Comparison of ENCODE assay signal across 8 cellular contexts in genomic region chr1:12658531-12659453, GRCh38. TPM values are rescaled to one million over a fixed set of nuclear protein-coding genes. Genes with fewer than 3 reads are reported as not detected.
DNase-seq lines count a peak whose midpoint lies in the region; ATAC-seq and TF ChIP-seq lines count a peak whose summit lies in the region.

No MANE protein-coding gene starts in this region.

- POLR2A ChIA-PET in CD8-positive, alpha-beta memory T cell (lab: Charles Lee), result no interaction called here
- POLR2A ChIA-PET in activated CD4-positive, alpha-beta memory T cell treated with anti-CD3 and anti-CD28 coated beads for 36 hours (lab: Charles Lee), result interaction anchor here (0.7 to 1.1 kb wide), 2 partner anchors 40 to 347 kb away, joined by 3 read pairs; no protein-coding TSS in a partner anchor

- peak overlapping the region in 1 of 7 donors; percentile 26 for H3K4me3 Mint-ChIP-seq in CD8-positive, alpha-beta memory T cell
- H3K4me3 Mint-ChIP-seq in activated CD4-positive, alpha-beta memory T cell treated with anti-CD3 and anti-CD28 coated beads for 36 hours, result no peak overlapping the region

- H3K4me3 ChIP-seq in CD8-positive, alpha-beta memory T cell (ENCODE audit: low read length), result no peak overlapping the region
- no peak overlapping the region for H3K4me3 ChIP-seq in lung

- peaks cover 5 to 9% of the 10 kb centered on the region in 2 donors for H3K27me3 Mint-ChIP-seq in CD8-positive, alpha-beta memory T cell
- H3K27me3 Mint-ChIP-seq in activated CD4-positive, alpha-beta memory T cell treated with anti-CD3 and anti-CD28 coated beads for 36 hours, result peaks cover 3% of the 10 kb centered on the region

- no peaks in the 10 kb centered on the region for H3K36me3 Mint-ChIP-seq in CD8-positive, alpha-beta memory T cell
- no peaks in the 10 kb centered on the region for H3K36me3 Mint-ChIP-seq in activated CD4-positive, alpha-beta memory T cell treated with anti-CD3 and anti-CD28 coated beads for 36 hours

- intact Hi-C loops in activated CD4-positive, alpha-beta memory T cell treated with anti-CD3 and anti-CD28 coated beads for 36 hours (cut with micrococcal nuclease), result loop anchor here (1.0 to 2.0 kb wide), 3 partner anchors 38 to 383 kb away; no protein-coding TSS in a partner anchor

- H3K4me1 ChIP-seq in CD8-positive, alpha-beta memory T cell (ENCODE audit: insufficient read depth, low read length), result peaks cover 5% of the 10 kb centered on the region
- no peaks in the 10 kb centered on the region for H3K4me1 ChIP-seq in lung (ENCODE audit: control insufficient read depth in 2 of 2, insufficient read depth in 2 of 2, low read length in 2 of 2)

- peak; percentile 67 for ATAC-seq in HG02970 (IDR thresholded peaks at IDR 0.05; ENCODE audit: low FRiP score, unreplicated experiment)
- no peak for ATAC-seq in lung (ENCODE audit: insufficient read depth, low FRiP score)
- ATAC-seq in HG02870 (IDR thresholded peaks at IDR 0.05; ENCODE audit: unreplicated experiment), result no peak

- CTCF ChIA-PET in CD8-positive, alpha-beta memory T cell (lab: Charles Lee), result interaction anchor here (0.7 to 4.3 kb wide), 36 partner anchors 9 to 539 kb away, joined by 3 to 22 read pairs (median 4); partner anchors contain the start of genes AADACL4 and DHRS3
- CTCF ChIA-PET in activated CD4-positive, alpha-beta memory T cell treated with anti-CD3 and anti-CD28 coated beads for 36 hours (lab: Charles Lee), result interaction anchor here (0.6 to 4.7 kb wide), 57 partner anchors 9 to 590 kb away, joined by 3 to 118 read pairs (median 4); partner anchors contain the start of gene DHRS3

- H3K36me3 ChIP-seq in CD8-positive, alpha-beta memory T cell (ENCODE audit: insufficient read depth, low read length), result no peaks in the 10 kb centered on the region
- H3K36me3 ChIP-seq in lung (ENCODE audit: control insufficient read depth in 2 of 2, insufficient read depth in 2 of 2, low read length in 2 of 2), result no peaks in the 10 kb centered on the region

- 46 to 51% methylated on average over 23 of the region's 23 CpGs for whole genome bisulfite sequencing in lung, 2 donors

- TF ChIP-seq CTCF in lung (IDR thresholded peaks at IDR 0.05; ENCODE audit: control extremely low read depth, extremely low read depth), result peak; percentile 89

- H3K27me3 ChIP-seq in CD8-positive, alpha-beta memory T cell (ENCODE audit: insufficient read depth, low read length, poor library complexity, severe bottlenecking), result no peaks in the 10 kb centered on the region
- no peaks in the 10 kb centered on the region for H3K27me3 ChIP-seq in lung (ENCODE audit: control insufficient read depth, insufficient read depth)

- peaks cover 0 to 3% (median 0%) of the 10 kb centered on the region in 5 donors for H3K9me3 Mint-ChIP-seq in CD8-positive, alpha-beta memory T cell
- peaks cover 2% of the 10 kb centered on the region for H3K9me3 Mint-ChIP-seq in activated CD4-positive, alpha-beta memory T cell treated with anti-CD3 and anti-CD28 coated beads for 36 hours

- H3K27ac ChIP-seq in CD8-positive, alpha-beta memory T cell (ENCODE audit: low read depth, low read length), result no peak overlapping the region
- no peak overlapping the region for H3K27ac ChIP-seq in lung (ENCODE audit: low read depth in 1 of 2, low read length in 1 of 2)

- peak; percentile 55 to 81 (median 61) for DNase-seq in CD8-positive, alpha-beta memory T cell
- peak; percentile 50 for DNase-seq in NCI-H774 (lab: John Stamatoyannopoulos, UW)
- DNase-seq in activated CD4-positive, alpha-beta memory T cell treated with anti-CD3 and anti-CD28 coated beads for 36 hours, result peak; percentile 78
- DNase-seq in ecto neural progenitor cell (ENCODE audit: low spot score), result peak; percentile 78
- DNase-seq in lung (ENCODE audit: low spot score), result peak; percentile 78
- peak; percentile 26 for DNase-seq in stimulated activated CD8-positive, alpha-beta memory T cell treated with anti-CD3 and anti-CD28 coated beads, Interleukin-12 subunit alpha, Interleukin-12 subunit beta, amount 100 ng/mL, for 4 hours (ENCODE audit: low read depth)

- H3K9me3 ChIP-seq in CD8-positive, alpha-beta memory T cell (ENCODE audit: low read length), result no peaks in the 10 kb centered on the region
- H3K9me3 ChIP-seq in lung (ENCODE audit: control insufficient read depth in 2 of 2, insufficient read depth in 1 of 2, low read length in 1 of 2), result peaks cover 0 to 5% of the 10 kb centered on the region in 2 donors

- H3K27ac Mint-ChIP-seq in CD8-positive, alpha-beta memory T cell, result peak overlapping the region in 1 of 8 donors; percentile 68
- no peak overlapping the region for H3K27ac Mint-ChIP-seq in activated CD4-positive, alpha-beta memory T cell treated with anti-CD3 and anti-CD28 coated beads for 36 hours

- H3K4me1 Mint-ChIP-seq in CD8-positive, alpha-beta memory T cell, result peaks cover 7% of the 10 kb centered on the region in 3 donors
- H3K4me1 Mint-ChIP-seq in activated CD4-positive, alpha-beta memory T cell treated with anti-CD3 and anti-CD28 coated beads for 36 hours (ENCODE audit: low read depth), result peaks cover 6% of the 10 kb centered on the region

RNA-seq across cellular contexts. Expression of gene AADACL4, which starts 14.9 kb away (rescaled TPM):
- not detected for total RNA-seq in CD8-positive, alpha-beta memory T cell
- polyA plus RNA-seq in CD8-positive, alpha-beta memory T cell, result not detected
- total RNA-seq in activated CD4-positive, alpha-beta memory T cell treated with anti-CD3 and anti-CD28 coated beads for 36 hours, result not detected
- not detected for total RNA-seq in lung
- not detected for polyA plus RNA-seq in lung

RNA-seq across cellular contexts. Expression of gene DHRS3, which starts 40.8 kb away (rescaled TPM):
- total RNA-seq in CD8-positive, alpha-beta memory T cell, result 100 to 1,000 TPM; 117 to 123 TPM
- 31.9 TPM for polyA plus RNA-seq in CD8-positive, alpha-beta memory T cell
- total RNA-seq in activated CD4-positive, alpha-beta memory T cell treated with anti-CD3 and anti-CD28 coated beads for 36 hours, result 10 to 100 TPM; 57.6 to 58.8 TPM
- total RNA-seq in lung, result 100 to 1,000 TPM in 1 of 2 donors, 10 to 100 TPM in 1; 79.7 to 109 TPM
- polyA plus RNA-seq in lung, result 10 to 100 TPM; 56.7 to 79.8 TPM

RNA-seq across cellular contexts. Expression of gene AADACL3, which starts 57.1 kb away (rescaled TPM):
- not detected for total RNA-seq in CD8-positive, alpha-beta memory T cell
- polyA plus RNA-seq in CD8-positive, alpha-beta memory T cell, result not detected
- not detected for total RNA-seq in activated CD4-positive, alpha-beta memory T cell treated with anti-CD3 and anti-CD28 coated beads for 36 hours
- total RNA-seq in lung, result not detected
- not detected for polyA plus RNA-seq in lung

Comparison
In these comparisons a context has a peak if more than half of its experiments do, and no peak if none do; other contexts are left out.
1. DNase-seq: peak in every context shown above with its lines; median percentile 78 in activated CD4-positive, alpha-beta memory T cell treated with anti-CD3 and anti-CD28 coated beads for 36 hours; 78 in ecto neural progenitor cell; 78 in lung; 61 in CD8-positive, alpha-beta memory T cell; 50 in NCI-H774; 26 in stimulated activated CD8-positive, alpha-beta memory T cell treated with anti-CD3 and anti-CD28 coated beads, Interleukin-12 subunit alpha, Interleukin-12 subunit beta, amount 100 ng/mL, for 4 hours.